In the genomic region with DNA sequence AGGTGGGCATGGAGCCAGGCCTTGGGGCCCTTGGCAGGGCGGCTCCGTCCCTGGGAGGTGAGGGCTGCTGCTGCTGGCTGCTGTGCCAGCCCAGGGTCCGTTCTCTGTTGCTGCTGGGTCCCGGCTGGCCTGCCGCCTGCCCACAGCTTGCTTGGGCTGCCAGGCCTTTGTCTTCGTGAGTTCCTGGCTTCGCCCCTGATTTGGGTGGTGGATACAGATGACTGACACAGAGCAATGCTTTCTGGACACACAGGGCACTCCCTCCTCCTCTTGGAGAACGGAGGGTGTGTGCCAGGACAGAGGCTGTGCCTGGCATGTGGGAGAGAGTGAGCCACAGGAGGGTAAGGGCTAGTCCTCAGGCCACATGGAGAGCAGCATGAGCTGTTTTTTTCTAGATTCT, we compare ENCODE assay signal across 17 cellular contexts.
DNase-seq lines count a peak whose midpoint lies in the region; TF ChIP-seq lines count a peak whose summit lies in the region.
"Had no signal": no experiment of that assay in that cellular context is flagged by ENCODE, and none has a peak within 500 bp of the region (broad histone marks: within the 10 kb centered on the region; RNA-seq: fewer than 3 reads in every experiment).

No MANE protein-coding gene starts in this region.

- no peak overlapping the region for H3K4me3 ChIP-seq in MG63
- H3K4me3 ChIP-seq in suprapubic skin, result no peak overlapping the region
- H3K4me3 ChIP-seq: coronary artery, Peyer's patch had no signal

- TF ChIP-seq EP300 in suprapubic skin (IDR thresholded peaks at IDR 0.05), result no peak

- peaks cover 0 to 8% (median 3%) of the 10 kb centered on the region in 3 donors for H3K27me3 Mint-ChIP-seq in CD14-positive monocyte (ENCODE audit: low read depth in 3 of 3)
- H3K27me3 Mint-ChIP-seq: activated CD4-positive, alpha-beta T cell treated with anti-CD3 and anti-CD28 coated beads for 36 hours had no signal

- peaks cover 27% of the 10 kb centered on the region for H3K4me1 Mint-ChIP-seq in CD14-positive monocyte
- H3K4me1 Mint-ChIP-seq: activated CD4-positive, alpha-beta T cell treated with anti-CD3 and anti-CD28 coated beads for 36 hours; stimulated activated effector memory CD8-positive, alpha-beta T cell treated with anti-CD3 and anti-CD28 coated beads, Interleukin-12 subunit alpha, Interleukin-12 subunit beta, amount 100 ng/mL, for 72 hours had no signal

- DNase-seq in MG63 (peak; percentile 100), astrocyte of the hippocampus (ENCODE audit: low read depth, low spot score) (peak; percentile 78), hippocampal formation (lab: John Stamatoyannopoulos, UW) (peak; percentile 18 to 38), substantia nigra (lab: John Stamatoyannopoulos, UW) (peak in 26 of 49 donors; percentile 9 to 60 (median 30)), CD14-positive monocyte (ENCODE audit: low spot score) (no peak), RKO (ENCODE audit: low spot score) (no peak), suprapubic skin (ENCODE audit: low spot score in 2 of 2) (no peak)
- DNase-seq: activated CD4-positive, alpha-beta T cell treated with anti-CD3 and anti-CD28 coated beads for 36 hours; activated T-cell treated with anti-CD3 and anti-CD28 coated beads, Interleukin-2, amount 50 U/mL, for 1 hour; CD4-positive, CD25-positive, alpha-beta regulatory T cell; GDM1; NCI-H1417; NCI-H526; stimulated activated CD4-positive, alpha-beta T cell treated with anti-CD3 and anti-CD28 coated beads, Interleukin-4, amount 100 ng/mL, for 4 hours had no signal

- intact Hi-C loops in CD14-positive monocyte (cut with micrococcal nuclease), result no loop called here

- peak overlapping the region in 2 of 7 donors; percentile 31 to 40 for H3K27ac Mint-ChIP-seq in CD14-positive monocyte
- H3K27ac Mint-ChIP-seq: activated CD4-positive, alpha-beta T cell treated with anti-CD3 and anti-CD28 coated beads for 36 hours; CD4-positive, CD25-positive, alpha-beta regulatory T cell; stimulated activated effector memory CD8-positive, alpha-beta T cell treated with anti-CD3 and anti-CD28 coated beads, Interleukin-12 subunit alpha, Interleukin-12 subunit beta, amount 100 ng/mL, for 72 hours had no signal

- TF ChIP-seq POLR2A in suprapubic skin (IDR thresholded peaks at IDR 0.05), result no peak

- H3K9me3 ChIP-seq in MG63 (no peaks in the 10 kb centered on the region), suprapubic skin (no peaks in the 10 kb centered on the region)

- H3K36me3 ChIP-seq in MG63 (no peaks in the 10 kb centered on the region), suprapubic skin (no peaks in the 10 kb centered on the region)
- H3K36me3 ChIP-seq: Peyer's patch had no signal

- WGBS in suprapubic skin, result 0% methylated on average over 1 of the region's 8 CpGs

- H3K4me1 ChIP-seq in suprapubic skin, result peaks cover 47% of the 10 kb centered on the region
- H3K4me1 ChIP-seq: Peyer's patch had no signal

- TF ChIP-seq CTCF in CD14-positive monocyte (IDR thresholded peaks at IDR 0.05) (no peak), suprapubic skin (IDR thresholded peaks at IDR 0.05) (no peak)

- H3K36me3 Mint-ChIP-seq in CD14-positive monocyte, result no peaks in the 10 kb centered on the region
- H3K36me3 Mint-ChIP-seq: CD4-positive, CD25-positive, alpha-beta regulatory T cell; stimulated activated effector memory CD8-positive, alpha-beta T cell treated with anti-CD3 and anti-CD28 coated beads, Interleukin-12 subunit alpha, Interleukin-12 subunit beta, amount 100 ng/mL, for 72 hours had no signal

- H3K4me3 Mint-ChIP-seq in CD14-positive monocyte, result no peak overlapping the region
- H3K4me3 Mint-ChIP-seq: activated CD4-positive, alpha-beta T cell treated with anti-CD3 and anti-CD28 coated beads for 36 hours; CD4-positive, CD25-positive, alpha-beta regulatory T cell; stimulated activated effector memory CD8-positive, alpha-beta T cell treated with anti-CD3 and anti-CD28 coated beads, Interleukin-12 subunit alpha, Interleukin-12 subunit beta, amount 100 ng/mL, for 72 hours had no signal

- H3K9me3 Mint-ChIP-seq in CD14-positive monocyte, result peaks cover 3 to 10% (median 5%) of the 10 kb centered on the region in 7 donors
- H3K9me3 Mint-ChIP-seq: CD4-positive, CD25-positive, alpha-beta regulatory T cell; stimulated activated effector memory CD8-positive, alpha-beta T cell treated with anti-CD3 and anti-CD28 coated beads, Interleukin-12 subunit alpha, Interleukin-12 subunit beta, amount 100 ng/mL, for 72 hours had no signal

- H3K27ac ChIP-seq in substantia nigra (ENCODE audit: low read depth, low read length, poor library complexity, severe bottlenecking), result no peak overlapping the region
- no peak overlapping the region for H3K27ac ChIP-seq in suprapubic skin
- H3K27ac ChIP-seq: Peyer's patch had no signal

- H3K27me3 ChIP-seq in MG63 (no peaks in the 10 kb centered on the region), suprapubic skin (no peaks in the 10 kb centered on the region)
- H3K27me3 ChIP-seq: Peyer's patch had no signal

Comparison
In these comparisons a context has a peak if more than half of its experiments do, and no peak if none do; other contexts are left out.
1. DNase-seq: peak in MG63 (single experiment), astrocyte of the hippocampus (single experiment), hippocampal formation (2 of 2) and substantia nigra (26 of 49); none in CD14-positive monocyte (single experiment), RKO (single experiment) and suprapubic skin (0 of 2).